ENCODE assay signal across 8 cellular contexts in the genomic region with DNA sequence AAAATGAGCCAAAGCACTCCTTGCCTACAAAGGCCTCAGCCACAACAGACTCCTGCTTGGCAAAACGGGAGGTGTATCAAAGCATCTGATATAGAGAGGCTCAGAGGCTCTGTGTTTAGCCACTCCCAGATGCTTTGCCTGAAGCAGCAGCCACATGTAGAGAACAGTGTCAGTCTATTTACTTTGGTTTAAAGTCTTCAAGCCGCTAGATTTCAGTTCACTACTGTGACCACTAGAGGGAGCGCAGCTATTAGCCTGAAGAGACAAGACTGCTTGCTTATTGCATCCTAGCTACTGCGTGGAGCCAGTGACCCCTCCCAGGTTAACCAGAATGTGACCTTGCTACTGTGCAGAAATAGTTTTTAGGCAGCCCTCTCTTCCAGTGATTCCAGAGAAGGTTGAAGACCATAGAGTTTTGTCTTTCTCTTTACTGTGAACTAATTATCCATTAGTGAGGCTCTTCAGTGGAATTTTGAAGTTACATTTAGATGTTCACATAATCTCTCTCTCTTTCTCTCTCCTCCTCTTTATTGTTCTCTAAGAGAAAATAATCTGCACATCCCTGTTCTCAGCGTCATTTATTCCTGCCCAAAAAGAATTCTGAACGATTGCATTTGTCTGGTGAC. TPM values are rescaled to one million over a fixed set of nuclear protein-coding genes. Genes with fewer than 3 reads are reported as not detected.
DNase-seq lines count a peak whose midpoint lies in the region; ATAC-seq and TF ChIP-seq lines count a peak whose summit lies in the region.

No MANE protein-coding gene starts in this region.

- peak; percentile 89 for ATAC-seq in Panc1
- ATAC-seq in activated T-cell treated with anti-CD3 and anti-CD28 coated beads, Interleukin-2, amount 50 U/mL, for 4 hours, result peak; percentile 73 to 78

- no TSS peak for BruUV-seq in Panc1 (replicated peaks; lab: Mats Ljungman, UMichigan)

- H3K27me3 ChIP-seq in Panc1 (ENCODE audit: control insufficient read depth, insufficient read depth, low read length) (no peaks in the 10 kb centered on the region), neutrophil (peaks cover 7% of the 10 kb centered on the region), tibial artery (peaks cover 0 to 10% of the 10 kb centered on the region in 2 donors)

- in situ Hi-C loops in Panc1 (cut with HindIII; ENCODE audit: low pct_unique_long_range_greater_than_20kb, low sequenced_read_pairs), result no loop called here

- TF ChIP-seq CTCF in Panc1 (IDR thresholded peaks at IDR 0.05), result peak; percentile 84
- peak; percentile 98 for TF ChIP-seq CTCF in fibroblast of pulmonary artery (IDR thresholded peaks at IDR 0.05; ENCODE audit: low read length, missing control alignments)
- peak; percentile 56 for TF ChIP-seq CTCF in neutrophil (IDR thresholded peaks at IDR 0.05)
- TF ChIP-seq CTCF in tibial artery (IDR thresholded peaks at IDR 0.05), result peak; percentile 64 to 87

- H3K4me3 Mint-ChIP-seq in activated T-cell treated with anti-CD3 and anti-CD28 coated beads, Interleukin-2, amount 50 U/mL, for 4 hours, result no peak overlapping the region

- H3K4me1 Mint-ChIP-seq in activated T-cell treated with anti-CD3 and anti-CD28 coated beads, Interleukin-2, amount 50 U/mL, for 4 hours (ENCODE audit: low read depth), result no peaks in the 10 kb centered on the region

- CTCF ChIA-PET in Panc1 (lab: Charles Lee), result interaction anchor here (2.3 kb wide), 1 partner anchor 282 kb away, joined by 12 read pairs; no protein-coding TSS in a partner anchor

- H3K4me1 ChIP-seq in Panc1 (ENCODE audit: control insufficient read depth, insufficient read depth, low read length) (no peaks in the 10 kb centered on the region), neutrophil (ENCODE audit: control insufficient read depth in 1 of 2, insufficient read depth in 1 of 2, low read depth in 1 of 2, low read length in 1 of 2) (no peaks in the 10 kb centered on the region), tibial artery (no peaks in the 10 kb centered on the region)

- no peak overlapping the region for H3K4me3 ChIP-seq in Panc1 (ENCODE audit: low read depth in 2 of 2, low read length in 2 of 2)
- no peak overlapping the region for H3K4me3 ChIP-seq in fibroblast of pulmonary artery (replicated peaks; ENCODE audit: low read depth, low read length)
- no peak overlapping the region for H3K4me3 ChIP-seq in neutrophil (ENCODE audit: low read depth in 1 of 2, low read length in 1 of 2)
- no peak overlapping the region for H3K4me3 ChIP-seq in tibial artery

- no peaks in the 10 kb centered on the region for H3K9me3 ChIP-seq in Panc1 (ENCODE audit: control insufficient read depth, insufficient read depth, low read depth, low read length)
- no peaks in the 10 kb centered on the region for H3K9me3 ChIP-seq in neutrophil
- H3K9me3 ChIP-seq in tibial artery, result no peaks in the 10 kb centered on the region

- no peak overlapping the region for H3K27ac ChIP-seq in Panc1 (ENCODE audit: low read length)
- no peak overlapping the region for H3K27ac ChIP-seq in neutrophil
- no peak overlapping the region for H3K27ac ChIP-seq in tibial artery

- intact Hi-C loops in Panc1 (cut with micrococcal nuclease; ENCODE audit: unreplicated experiment) (loop anchor here (1.0 kb wide), 1 partner anchor 281 kb away; no protein-coding TSS in a partner anchor), tibial artery (cut with DNase I; ENCODE audit: low total_unique reads) (loop anchor here (10.0 kb wide), 1 partner anchor 285 kb away; no protein-coding TSS in a partner anchor)

- POLR2A ChIA-PET in Panc1 (lab: Charles Lee), result no interaction called here

- peaks cover 10% of the 10 kb centered on the region for H3K27me3 Mint-ChIP-seq in activated T-cell treated with anti-CD3 and anti-CD28 coated beads, Interleukin-2, amount 50 U/mL, for 4 hours (ENCODE audit: low read depth)

- H3K36me3 ChIP-seq in Panc1 (ENCODE audit: control insufficient read depth, insufficient read depth, low read length) (no peaks in the 10 kb centered on the region), neutrophil (no peaks in the 10 kb centered on the region), tibial artery (no peaks in the 10 kb centered on the region)

- H3K36me3 Mint-ChIP-seq in activated T-cell treated with anti-CD3 and anti-CD28 coated beads, Interleukin-2, amount 50 U/mL, for 4 hours (ENCODE audit: insufficient read depth), result no peaks in the 10 kb centered on the region

- peak; percentile 46 for DNase-seq in GDM1 (lab: John Stamatoyannopoulos, UW)
- DNase-seq in GOT3 (lab: John Stamatoyannopoulos, UW), result peak; percentile 1
- DNase-seq in Kasumi-1 (lab: John Stamatoyannopoulos, UW), result peak; percentile 86 to 91
- peak; percentile 78 for DNase-seq in Panc1 (ENCODE audit: low read depth, low spot score)
- peak; percentile 36 for DNase-seq in activated T-cell treated with anti-CD3 and anti-CD28 coated beads, Interleukin-2, amount 50 U/mL, for 4 hours
- peak; percentile 94 for DNase-seq in fibroblast of pulmonary artery (ENCODE audit: low read depth)
- peak in 1 of 2 donors; percentile 60 for DNase-seq in tibial artery

- H3K9me3 Mint-ChIP-seq in activated T-cell treated with anti-CD3 and anti-CD28 coated beads, Interleukin-2, amount 50 U/mL, for 4 hours, result no peaks in the 10 kb centered on the region

RNA-seq across cellular contexts. Expression of a gene that starts 39.3 kb away (rescaled TPM):
- total RNA-seq in Panc1 (2021; ENCODE audit: unreplicated experiment), result 0.08 TPM
- polyA plus RNA-seq in Panc1 (2012; ENCODE audit: insufficient read length), result 0.07 TPM
- not detected for total RNA-seq in activated T-cell treated with anti-CD3 and anti-CD28 coated beads, Interleukin-2, amount 50 U/mL, for 4 hours
